16 cellular contexts compared by ENCODE assay signal in genomic region chr3:165883866-165884478, GRCh38. TPM values are rescaled to one million over a fixed set of nuclear protein-coding genes. Genes with fewer than 3 reads are reported as not detected.
DNase-seq lines count a peak whose midpoint lies in the region; ATAC-seq, FAIRE-seq and TF ChIP-seq lines count a peak whose summit lies in the region.
"Had no signal": no experiment of that assay in that cellular context is flagged by ENCODE, and none has a peak within 500 bp of the region (broad histone marks: within the 10 kb centered on the region; RNA-seq: fewer than 3 reads in every experiment).

No MANE protein-coding gene starts in this region.

- no peak for TF ChIP-seq CTCF in A549 (IDR thresholded peaks at IDR 0.05)
- no peak for TF ChIP-seq CTCF in GM12878 (IDR thresholded peaks at IDR 0.05 in 2 of 3, conservative IDR thresholded peaks at IDR 0.05 in 1 of 3; ENCODE audit: control insufficient read depth in 2 of 3, extremely low read depth in 1 of 3, insufficient read depth in 1 of 3, low read depth in 3 of 3, low read length in 3 of 3)
- TF ChIP-seq CTCF in WTC11 (IDR thresholded peaks at IDR 0.05): no peak

- RAD21 ChIA-PET in GM12878 (lab: Charles Lee; ENCODE audit: unreplicated experiment): interaction anchor here (1.1 to 1.4 kb wide), 2 partner anchors 9 to 20 kb away, joined by 3 read pairs; no protein-coding TSS in a partner anchor

- ATAC-seq in A549: peak; percentile 59 to 66; a peak in 5 of 6 replicates
- ATAC-seq in GM12878: peak; percentile 69
- no peak for ATAC-seq in activated T-cell treated with anti-CD3 and anti-CD28 coated beads, Interleukin-2, amount 50 U/mL, for 72 hours (replicated peaks in 1 of 2)
- no peak for ATAC-seq in WTC11
- ATAC-seq: activated naive CD4-positive, alpha-beta T cell treated with anti-CD3 and anti-CD28 coated beads, Interleukin-2, amount 50 U/mL, for 72 hours; naive thymus-derived CD8-positive, alpha-beta T cell had no signal

- H3K4me1 Mint-ChIP-seq in activated T-cell treated with anti-CD3 and anti-CD28 coated beads, Interleukin-2, amount 50 U/mL, for 72 hours (ENCODE audit: low read depth): no peaks in the 10 kb centered on the region
- no peaks in the 10 kb centered on the region for H3K4me1 Mint-ChIP-seq in activated CD4-positive, alpha-beta memory T cell treated with anti-CD3 and anti-CD28 coated beads for 36 hours (ENCODE audit: low read depth)
- H3K4me1 Mint-ChIP-seq in WTC11: peaks cover 23% of the 10 kb centered on the region
- H3K4me1 Mint-ChIP-seq: naive thymus-derived CD8-positive, alpha-beta T cell had no signal

- 2% methylated on average over 7 of the region's 7 CpGs for WGBS in A549 (ENCODE audit: missing lambda C conversion rate)
- 58% methylated on average over 7 of the region's 7 CpGs for WGBS in GM12878 (ENCODE audit: insufficient coverage, insufficient replicate concordance, low lambda C conversion rate, missing lambda C conversion rate)

- TF ChIP-seq POLR2A in A549 (IDR thresholded peaks at IDR 0.05; ENCODE audit: low read length): no peak
- TF ChIP-seq POLR2A in H54 (IDR thresholded peaks at IDR 0.05; ENCODE audit: low read depth, low read length): no peak
- TF ChIP-seq POLR2A in GM12878 (IDR thresholded peaks at IDR 0.05; ENCODE audit: low read depth, low read length): no peak

- H3K9ac ChIP-seq in GM12878 (ENCODE audit: control insufficient read depth, insufficient read depth, low read length): no peak overlapping the region

- no peaks in the 10 kb centered on the region for H3K9me3 ChIP-seq in A549
- H3K9me3 ChIP-seq in GM12878 (replicated peaks; ENCODE audit: control insufficient read depth, insufficient read depth, low read length): no peaks in the 10 kb centered on the region

- POLR2A ChIA-PET in A549 (lab: Yijun Ruan, JAX): no interaction called here
- POLR2A ChIA-PET in GM12878 (lab: Charles Lee): no interaction called here
- POLR2A ChIA-PET in activated CD4-positive, alpha-beta memory T cell treated with anti-CD3 and anti-CD28 coated beads for 36 hours (lab: Charles Lee): no interaction called here
- POLR2A ChIA-PET in WTC11 (lab: Charles Lee): no interaction called here

- H3K4me2 ChIP-seq in A549: peak overlapping the region; percentile 63
- H3K4me2 ChIP-seq in GM12878 (ENCODE audit: control insufficient read depth, insufficient read depth): no peak overlapping the region

- H3K4me1 ChIP-seq in A549 (no peaks in the 10 kb centered on the region), GM12878 (ENCODE audit: control insufficient read depth, insufficient read depth, low read length) (no peaks in the 10 kb centered on the region)

- CTCF ChIA-PET in A549 (lab: Yijun Ruan, JAX) (no interaction called here), GM12878 (lab: Yijun Ruan, JAX) (interaction anchor here (0.9 to 3.6 kb wide), 4 partner anchors 11 to 31 kb away, joined by 3 to 16 read pairs (median 4); no protein-coding TSS in a partner anchor), WTC11 (lab: Charles Lee) (no interaction called here)
- CTCF ChIA-PET in activated CD4-positive, alpha-beta memory T cell treated with anti-CD3 and anti-CD28 coated beads for 36 hours (lab: Charles Lee): interaction anchor here (0.6 kb wide), 1 partner anchor 36 kb away, joined by 3 read pairs; no protein-coding TSS in a partner anchor

- no peaks in the 10 kb centered on the region for H3K36me3 Mint-ChIP-seq in activated T-cell treated with anti-CD3 and anti-CD28 coated beads, Interleukin-2, amount 50 U/mL, for 72 hours (ENCODE audit: insufficient read depth in 2 of 2)
- no peaks in the 10 kb centered on the region for H3K36me3 Mint-ChIP-seq in activated CD4-positive, alpha-beta memory T cell treated with anti-CD3 and anti-CD28 coated beads for 36 hours
- H3K36me3 Mint-ChIP-seq in WTC11: peaks cover 3% of the 10 kb centered on the region
- H3K36me3 Mint-ChIP-seq: activated naive CD4-positive, alpha-beta T cell treated with anti-CD3 and anti-CD28 coated beads, Interleukin-2, amount 50 U/mL, for 72 hours; naive thymus-derived CD8-positive, alpha-beta T cell had no signal

- no peaks in the 10 kb centered on the region for H4K20me1 ChIP-seq in GM12878 (ENCODE audit: control insufficient read depth, insufficient read depth)

- H3K27ac ChIP-seq in A549 (peak overlapping the region in 1 of 2 experiments; percentile 20; a peak in 1 of 6 replicates), GM12878 (ENCODE audit: control insufficient read depth, insufficient read depth) (no peak overlapping the region)
- H3K27ac ChIP-seq: coronary artery had no signal

- H3K4me3 ChIP-seq in A549 (peak overlapping the region; percentile 42), GM12878 (no peak overlapping the region)
- H3K4me3 ChIP-seq: coronary artery had no signal

- peaks cover 6 to 7% of the 10 kb centered on the region in 2 donors for H3K9me3 Mint-ChIP-seq in activated T-cell treated with anti-CD3 and anti-CD28 coated beads, Interleukin-2, amount 50 U/mL, for 72 hours
- no peaks in the 10 kb centered on the region for H3K9me3 Mint-ChIP-seq in activated CD4-positive, alpha-beta memory T cell treated with anti-CD3 and anti-CD28 coated beads for 36 hours
- 0 out of 2 replicates have a peak, but pooled peaks cover 3% of the 10 kb centered on the region for H3K9me3 Mint-ChIP-seq in WTC11
- H3K9me3 Mint-ChIP-seq: T-helper 1 cell treated with Interleukin-12 subunit alpha and Interleukin-12 subunit beta and Interleukin-4 antibody, amounts not matched to agents 30 μg/mL and 1 μg/mL, for 36 hours had no signal

- H3K79me2 ChIP-seq in GM12878 (ENCODE audit: control insufficient read depth, insufficient read depth, low read length): no peaks in the 10 kb centered on the region

- H3K36me3 ChIP-seq in GM12878 (ENCODE audit: control insufficient read depth in 2 of 2, insufficient read depth in 2 of 2, low read length in 1 of 2): no peaks in the 10 kb centered on the region

- no peak overlapping the region for H2AFZ ChIP-seq in GM12878 (ENCODE audit: control insufficient read depth, low read depth, low read length)

- no TSS peak for BruUV-seq in GM12878 (replicated peaks; lab: Mats Ljungman, UMichigan)

- H3K27me3 Mint-ChIP-seq in activated T-cell treated with anti-CD3 and anti-CD28 coated beads, Interleukin-2, amount 50 U/mL, for 72 hours (ENCODE audit: low read depth): no peaks in the 10 kb centered on the region
- no peaks in the 10 kb centered on the region for H3K27me3 Mint-ChIP-seq in activated CD4-positive, alpha-beta memory T cell treated with anti-CD3 and anti-CD28 coated beads for 36 hours
- H3K27me3 Mint-ChIP-seq in WTC11 (ENCODE audit: low read depth): no peaks in the 10 kb centered on the region
- H3K27me3 Mint-ChIP-seq: naive thymus-derived CD8-positive, alpha-beta T cell had no signal

- SMC1A ChIA-PET in GM12878 (lab: Charles Lee; ENCODE audit: uncharacterized antibody, unreplicated experiment): interaction anchor here (1.0 kb wide), 1 partner anchor 12 kb away, joined by 4 read pairs; no protein-coding TSS in a partner anchor

- TF ChIP-seq RAD21 in A549 (conservative IDR thresholded peaks at IDR 0.05 in 1 of 2, IDR thresholded peaks at IDR 0.05 in 1 of 2) (no peak), GM12878 (IDR thresholded peaks at IDR 0.05; ENCODE audit: insufficient read depth, low read depth, low read length) (no peak)

- H3K27ac Mint-ChIP-seq in activated T-cell treated with anti-CD3 and anti-CD28 coated beads, Interleukin-2, amount 50 U/mL, for 72 hours: no peak overlapping the region
- H3K27ac Mint-ChIP-seq in activated CD4-positive, alpha-beta memory T cell treated with anti-CD3 and anti-CD28 coated beads for 36 hours: no peak overlapping the region
- H3K27ac Mint-ChIP-seq in WTC11: no peak overlapping the region; the same call in 1 of the 2 replicates
- H3K27ac Mint-ChIP-seq: activated naive CD4-positive, alpha-beta T cell treated with anti-CD3 and anti-CD28 coated beads, Interleukin-2, amount 50 U/mL, for 72 hours; naive thymus-derived CD8-positive, alpha-beta T cell; T-helper 1 cell treated with Interleukin-12 subunit alpha and Interleukin-12 subunit beta and Interleukin-4 antibody, amounts not matched to agents 30 μg/mL and 1 μg/mL, for 36 hours had no signal

- DNase-seq in A549 (ENCODE audit: low read depth in 1 of 2, low spot score in 1 of 2): peak; percentile 2
- DNase-seq in H54 (ENCODE audit: insufficient read length, low spot score): no peak
- peak; percentile 60 for DNase-seq in NCI-H748 (lab: John Stamatoyannopoulos, UW; ENCODE audit: unreplicated experiment)
- DNase-seq in GM12878 (ENCODE audit: low read depth, low spot score): no peak
- no peak for DNase-seq in activated T-cell treated with anti-CD3 and anti-CD28 coated beads, Interleukin-2, amount 50 U/mL, for 72 hours
- DNase-seq in activated CD4-positive, alpha-beta memory T cell treated with anti-CD3 and anti-CD28 coated beads for 36 hours: no peak
- DNase-seq in WTC11 (ENCODE audit: low spot score): no peak
- DNase-seq in DMS79 (lab: John Stamatoyannopoulos, UW): no peak
- DNase-seq: activated CD8-positive, alpha-beta memory T cell treated with anti-CD3 and anti-CD28 coated beads for 24 hours; IMR-90; naive thymus-derived CD8-positive, alpha-beta T cell; NCI-H69 had no signal

- H3K27me3 ChIP-seq in GM12878 (replicated peaks in 1 of 2; ENCODE audit: control insufficient read depth in 2 of 2, insufficient read depth in 2 of 2, low read length in 1 of 2): no peaks in the 10 kb centered on the region

- TF ChIP-seq EP300 in A549 (IDR thresholded peaks at IDR 0.05) (no peak), GM12878 (IDR thresholded peaks at IDR 0.05; ENCODE audit: borderline replicate concordance in 1 of 2, control insufficient read depth in 1 of 2, low read depth in 2 of 2, low read length in 2 of 2) (no peak)

- no peak for FAIRE-seq in A549 (lab: Jason Lieb, UNC)
- peak; percentile 83 for FAIRE-seq in H54 (lab: Jason Lieb, UNC)
- no peak for FAIRE-seq in GM12878 (lab: Jason Lieb, UNC)
- FAIRE-seq: keratinocyte had no signal

- intact Hi-C loops in GM12878 (cut with micrococcal nuclease; ENCODE audit: unreplicated experiment): no loop called here
- intact Hi-C loops in activated CD4-positive, alpha-beta memory T cell treated with anti-CD3 and anti-CD28 coated beads for 36 hours (cut with micrococcal nuclease): no loop called here

- in situ Hi-C loops in GM12878 (cut with MboI): no loop called here

- H3K4me3 Mint-ChIP-seq in activated T-cell treated with anti-CD3 and anti-CD28 coated beads, Interleukin-2, amount 50 U/mL, for 72 hours: no peak overlapping the region
- H3K4me3 Mint-ChIP-seq in activated CD4-positive, alpha-beta memory T cell treated with anti-CD3 and anti-CD28 coated beads for 36 hours: no peak overlapping the region
- H3K4me3 Mint-ChIP-seq in WTC11: no peak overlapping the region
- H3K4me3 Mint-ChIP-seq: T-helper 1 cell treated with Interleukin-12 subunit alpha and Interleukin-12 subunit beta and Interleukin-4 antibody, amounts not matched to agents 30 μg/mL and 1 μg/mL, for 36 hours had no signal

RNA-seq across cellular contexts. Expression of gene BCHE, which starts 46.7 kb away (rescaled TPM):
- polyA plus RNA-seq in A549 (2011; rRNA removed) (4.7 and 5.5 TPM in 2 replicates), A549 (2017; fragmentation: RNase III; extraction: RNeasy Plus Mini Kit Qiagen cat#74134 plus additional on column Dnase treatment) (2.1 to 2.8 TPM (median 2.6 TPM) in 3 replicates), GM12878 (2011; rRNA removed) (233 and 435 TPM in 2 replicates), GM12878 (2014; fragmentation: Illumina TruSeq; extraction: Trizol) (33.1 and 43.5 TPM in 2 replicates), GM12878 (2014; fragmentation: Nextera tagmentation; extraction: Ambion mirVana) (10 to 100 TPM; 36.0 to 54.5 TPM), GM12878 (2014; rRNA removed) (12.6 and 17.3 TPM in 2 replicates), GM12878 (2016; fragmentation: Nextera tagmentation; extraction: Ambion mirVana) (10 to 100 TPM; 26.5 to 29.3 TPM)
- polyA plus RNA-seq in A549 (2012; cell fraction: cytosol; rRNA removed): 0.19 and 0.25 TPM in 2 replicates
- polyA plus RNA-seq in A549 (2012; cell fraction: nucleus; rRNA removed): 0.12 and 0.26 TPM in 2 replicates
- 0.83 and 1.8 TPM in 2 replicates for polyA minus RNA-seq in A549 (2011; rRNA and poly(A)+ RNA removed)
- total RNA-seq in GM12878 (2013; cell fraction: nucleolus; rRNA removed): 301 and 307 TPM in 2 replicates
- total RNA-seq in GM12878 (2014; rRNA removed) (18.2 and 22.6 TPM in 2 replicates), GM12878 (2014; rRNA removed; fragmentation: Illumina TruSeq; extraction: Trizol) (29.3 and 32.4 TPM in 2 replicates), GM12878 (2021) (16.3 and 16.8 TPM in 2 replicates), WTC11 (2021) (1.7 to 2.3 TPM (median 2.2 TPM) in 3 replicates)
- polyA plus RNA-seq in GM12878 (2011; ENCODE audit: low read depth): 0.49 TPM
- polyA plus RNA-seq in GM12878 (2011; cell fraction: cytosol; rRNA removed): 73.1 and 90.3 TPM in 2 replicates
- polyA plus RNA-seq in GM12878 (2011; cell fraction: nucleus; rRNA removed): 83.6 and 115 TPM in 2 replicates
- 0.27 and 0.36 TPM in 2 replicates for polyA plus RNA-seq in GM12878 (2012)
- polyA minus RNA-seq in GM12878 (2011; rRNA and poly(A)+ RNA removed): 148 and 163 TPM in 2 replicates
- 35.0 and 39.0 TPM in 2 replicates for polyA minus RNA-seq in GM12878 (2011; cell fraction: cytosol; rRNA and poly(A)+ RNA removed)
- 172 and 176 TPM in 2 replicates for polyA minus RNA-seq in GM12878 (2011; cell fraction: nucleus; rRNA and poly(A)+ RNA removed)
- not detected for total RNA-seq in activated T-cell treated with anti-CD3 and anti-CD28 coated beads, Interleukin-2, amount 50 U/mL, for 72 hours
- total RNA-seq in activated CD4-positive, alpha-beta memory T cell treated with anti-CD3 and anti-CD28 coated beads for 36 hours: not detected
- total RNA-seq: activated naive CD4-positive, alpha-beta T cell treated with anti-CD3 and anti-CD28 coated beads, Interleukin-2, amount 50 U/mL, for 72 hours; naive thymus-derived CD8-positive, alpha-beta T cell had no signal
- polyA plus RNA-seq: naive thymus-derived CD8-positive, alpha-beta T cell had no signal

Comparison
In these comparisons a context has a peak if more than half of its experiments do, and no peak if none do; other contexts are left out.
1. ATAC-seq: peak in A549 (2 of 2) and GM12878 (single experiment); none in activated T-cell treated with anti-CD3 and anti-CD28 coated beads, Interleukin-2, amount 50 U/mL, for 72 hours (0 of 2) and WTC11 (single experiment).
2. DNase-seq: peak in A549 (2 of 2) and NCI-H748 (single experiment); none in H54 (single experiment), GM12878 (single experiment), activated T-cell treated with anti-CD3 and anti-CD28 coated beads, Interleukin-2, amount 50 U/mL, for 72 hours (0 of 2), activated CD4-positive, alpha-beta memory T cell treated with anti-CD3 and anti-CD28 coated beads for 36 hours (single experiment), WTC11 (single experiment) and DMS79 (single experiment).
3. CTCF ChIA-PET loops: an anchor here in GM12878 (0.9 to 3.6 kb wide) and activated CD4-positive, alpha-beta memory T cell treated with anti-CD3 and anti-CD28 coated beads for 36 hours (0.6 kb wide); none called in A549 and WTC11.